2 cellular contexts compared by ENCODE assay signal in genomic region chr4:74433043-74433442, GRCh38.
TF ChIP-seq lines count a peak whose summit lies in the region.

No MANE protein-coding gene starts in this region.

TF ChIP-seq in IMR-90, 13 proteins besides CTCF, POLR2A, EP300 and RAD21:
- TF ChIP-seq MXI1 (IDR thresholded peaks at IDR 0.05; ENCODE audit: borderline replicate concordance, low read depth, low read length): no peak
- no peak for TF ChIP-seq SMC3 (IDR thresholded peaks at IDR 0.05; ENCODE audit: low read depth, low read length)
- no peak for TF ChIP-seq BHLHE40 (IDR thresholded peaks at IDR 0.05; ENCODE audit: low read depth, low read length)
- TF ChIP-seq ELK1 (IDR thresholded peaks at IDR 0.05; ENCODE audit: borderline replicate concordance, low read depth, low read length): no peak
- TF ChIP-seq CEBPB (IDR thresholded peaks at IDR 0.05; ENCODE audit: low read depth, low read length): no peak
- TF ChIP-seq FOS (IDR thresholded peaks at IDR 0.05; ENCODE audit: low read depth, low read length): no peak
- TF ChIP-seq MAZ (IDR thresholded peaks at IDR 0.05; ENCODE audit: borderline replicate concordance, low read depth, low read length): no peak
- no peak for TF ChIP-seq NFE2L2 (IDR thresholded peaks at IDR 0.05; ENCODE audit: low read depth, low read length)
- TF ChIP-seq RCOR1 (IDR thresholded peaks at IDR 0.05; ENCODE audit: insufficient replicate concordance, low read length): no peak
- TF ChIP-seq, protein P1, sequence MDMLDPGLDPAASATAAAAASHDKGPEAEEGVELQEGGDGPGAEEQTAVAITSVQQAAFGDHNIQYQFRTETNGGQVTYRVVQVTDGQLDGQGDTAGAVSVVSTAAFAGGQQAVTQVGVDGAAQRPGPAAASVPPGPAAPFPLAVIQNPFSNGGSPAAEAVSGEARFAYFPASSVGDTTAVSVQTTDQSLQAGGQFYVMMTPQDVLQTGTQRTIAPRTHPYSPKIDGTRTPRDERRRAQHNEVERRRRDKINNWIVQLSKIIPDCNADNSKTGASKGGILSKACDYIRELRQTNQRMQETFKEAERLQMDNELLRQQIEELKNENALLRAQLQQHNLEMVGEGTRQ (IDR thresholded peaks at IDR 0.05; ENCODE audit: low read depth, low read length): no peak
- no peak for TF ChIP-seq MAFK (IDR thresholded peaks at IDR 0.05; ENCODE audit: low read depth, low read length)
- TF ChIP-seq CHD1 (IDR thresholded peaks at IDR 0.05; ENCODE audit: low read depth, low read length): no peak
- TF ChIP-seq RFX5 (IDR thresholded peaks at IDR 0.05; ENCODE audit: low read depth, low read length): no peak
TF ChIP-seq in IMR-90: peak in this region for 0.

TF ChIP-seq in WTC11, 78 proteins besides CTCF, POLR2A, EP300 and RAD21:
- TF ChIP-seq, protein P2, sequence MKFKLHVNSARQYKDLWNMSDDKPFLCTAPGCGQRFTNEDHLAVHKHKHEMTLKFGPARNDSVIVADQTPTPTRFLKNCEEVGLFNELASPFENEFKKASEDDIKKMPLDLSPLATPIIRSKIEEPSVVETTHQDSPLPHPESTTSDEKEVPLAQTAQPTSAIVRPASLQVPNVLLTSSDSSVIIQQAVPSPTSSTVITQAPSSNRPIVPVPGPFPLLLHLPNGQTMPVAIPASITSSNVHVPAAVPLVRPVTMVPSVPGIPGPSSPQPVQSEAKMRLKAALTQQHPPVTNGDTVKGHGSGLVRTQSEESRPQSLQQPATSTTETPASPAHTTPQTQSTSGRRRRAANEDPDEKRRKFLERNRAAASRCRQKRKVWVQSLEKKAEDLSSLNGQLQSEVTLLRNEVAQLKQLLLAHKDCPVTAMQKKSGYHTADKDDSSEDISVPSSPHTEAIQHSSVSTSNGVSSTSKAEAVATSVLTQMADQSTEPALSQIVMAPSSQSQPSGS (CRISPR knock-in tag; IDR thresholded peaks at IDR 0.05; ENCODE audit: borderline replicate concordance, low read depth): no peak
- TF ChIP-seq RORB (CRISPR knock-in tag; IDR thresholded peaks at IDR 0.05) (no peak), ZNF263 (CRISPR knock-in tag; IDR thresholded peaks at IDR 0.05; ENCODE audit: low read depth) (no peak), SMAD4 (CRISPR knock-in tag; IDR thresholded peaks at IDR 0.05) (no peak), ETV6 (CRISPR knock-in tag; IDR thresholded peaks at IDR 0.05) (no peak), ZBTB21 (CRISPR knock-in tag; IDR thresholded peaks at IDR 0.05; ENCODE audit: borderline replicate concordance) (no peak), ZNF121 (CRISPR knock-in tag; IDR thresholded peaks at IDR 0.05) (no peak), SOX15 (CRISPR knock-in tag; IDR thresholded peaks at IDR 0.05) (no peak), FOXP1 (CRISPR knock-in tag; IDR thresholded peaks at IDR 0.05; ENCODE audit: borderline replicate concordance) (no peak), ZNF423 (CRISPR knock-in tag; IDR thresholded peaks at IDR 0.05) (no peak), CREM (CRISPR knock-in tag; IDR thresholded peaks at IDR 0.05) (no peak), KAT7 (CRISPR knock-in tag; IDR thresholded peaks at IDR 0.05; ENCODE audit: borderline replicate concordance) (no peak), NFE2L1 (CRISPR knock-in tag; IDR thresholded peaks at IDR 0.05) (no peak), ATF6 (CRISPR knock-in tag; IDR thresholded peaks at IDR 0.05) (no peak), NR1H2 (CRISPR knock-in tag; IDR thresholded peaks at IDR 0.05) (no peak)
- TF ChIP-seq, protein P3, sequence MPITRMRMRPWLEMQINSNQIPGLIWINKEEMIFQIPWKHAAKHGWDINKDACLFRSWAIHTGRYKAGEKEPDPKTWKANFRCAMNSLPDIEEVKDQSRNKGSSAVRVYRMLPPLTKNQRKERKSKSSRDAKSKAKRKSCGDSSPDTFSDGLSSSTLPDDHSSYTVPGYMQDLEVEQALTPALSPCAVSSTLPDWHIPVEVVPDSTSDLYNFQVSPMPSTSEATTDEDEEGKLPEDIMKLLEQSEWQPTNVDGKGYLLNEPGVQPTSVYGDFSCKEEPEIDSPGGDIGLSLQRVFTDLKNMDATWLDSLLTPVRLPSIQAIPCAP (CRISPR knock-in tag; IDR thresholded peaks at IDR 0.05): no peak
- TF ChIP-seq, protein P4, sequence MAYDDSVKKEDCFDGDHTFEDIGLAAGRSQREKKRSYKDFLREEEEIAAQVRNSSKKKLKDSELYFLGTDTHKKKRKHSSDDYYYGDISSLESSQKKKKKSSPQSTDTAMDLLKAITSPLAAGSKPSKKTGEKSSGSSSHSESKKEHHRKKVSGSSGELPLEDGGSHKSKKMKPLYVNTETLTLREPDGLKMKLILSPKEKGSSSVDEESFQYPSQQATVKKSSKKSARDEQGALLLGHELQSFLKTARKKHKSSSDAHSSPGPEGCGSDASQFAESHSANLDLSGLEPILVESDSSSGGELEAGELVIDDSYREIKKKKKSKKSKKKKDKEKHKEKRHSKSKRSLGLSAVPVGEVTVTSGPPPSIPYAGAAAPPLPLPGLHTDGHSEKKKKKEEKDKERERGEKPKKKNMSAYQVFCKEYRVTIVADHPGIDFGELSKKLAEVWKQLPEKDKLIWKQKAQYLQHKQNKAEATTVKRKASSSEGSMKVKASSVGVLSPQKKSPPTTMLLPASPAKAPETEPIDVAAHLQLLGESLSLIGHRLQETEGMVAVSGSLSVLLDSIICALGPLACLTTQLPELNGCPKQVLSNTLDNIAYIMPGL (CRISPR knock-in tag; IDR thresholded peaks at IDR 0.05): no peak
- TF ChIP-seq, protein P5, sequence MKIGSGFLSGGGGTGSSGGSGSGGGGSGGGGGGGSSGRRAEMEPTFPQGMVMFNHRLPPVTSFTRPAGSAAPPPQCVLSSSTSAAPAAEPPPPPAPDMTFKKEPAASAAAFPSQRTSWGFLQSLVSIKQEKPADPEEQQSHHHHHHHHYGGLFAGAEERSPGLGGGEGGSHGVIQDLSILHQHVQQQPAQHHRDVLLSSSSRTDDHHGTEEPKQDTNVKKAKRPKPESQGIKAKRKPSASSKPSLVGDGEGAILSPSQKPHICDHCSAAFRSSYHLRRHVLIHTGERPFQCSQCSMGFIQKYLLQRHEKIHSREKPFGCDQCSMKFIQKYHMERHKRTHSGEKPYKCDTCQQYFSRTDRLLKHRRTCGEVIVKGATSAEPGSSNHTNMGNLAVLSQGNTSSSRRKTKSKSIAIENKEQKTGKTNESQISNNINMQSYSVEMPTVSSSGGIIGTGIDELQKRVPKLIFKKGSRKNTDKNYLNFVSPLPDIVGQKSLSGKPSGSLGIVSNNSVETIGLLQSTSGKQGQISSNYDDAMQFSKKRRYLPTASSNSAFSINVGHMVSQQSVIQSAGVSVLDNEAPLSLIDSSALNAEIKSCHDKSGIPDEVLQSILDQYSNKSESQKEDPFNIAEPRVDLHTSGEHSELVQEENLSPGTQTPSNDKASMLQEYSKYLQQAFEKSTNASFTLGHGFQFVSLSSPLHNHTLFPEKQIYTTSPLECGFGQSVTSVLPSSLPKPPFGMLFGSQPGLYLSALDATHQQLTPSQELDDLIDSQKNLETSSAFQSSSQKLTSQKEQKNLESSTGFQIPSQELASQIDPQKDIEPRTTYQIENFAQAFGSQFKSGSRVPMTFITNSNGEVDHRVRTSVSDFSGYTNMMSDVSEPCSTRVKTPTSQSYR (CRISPR knock-in tag; IDR thresholded peaks at IDR 0.05): no peak
- TF ChIP-seq, protein P6, sequence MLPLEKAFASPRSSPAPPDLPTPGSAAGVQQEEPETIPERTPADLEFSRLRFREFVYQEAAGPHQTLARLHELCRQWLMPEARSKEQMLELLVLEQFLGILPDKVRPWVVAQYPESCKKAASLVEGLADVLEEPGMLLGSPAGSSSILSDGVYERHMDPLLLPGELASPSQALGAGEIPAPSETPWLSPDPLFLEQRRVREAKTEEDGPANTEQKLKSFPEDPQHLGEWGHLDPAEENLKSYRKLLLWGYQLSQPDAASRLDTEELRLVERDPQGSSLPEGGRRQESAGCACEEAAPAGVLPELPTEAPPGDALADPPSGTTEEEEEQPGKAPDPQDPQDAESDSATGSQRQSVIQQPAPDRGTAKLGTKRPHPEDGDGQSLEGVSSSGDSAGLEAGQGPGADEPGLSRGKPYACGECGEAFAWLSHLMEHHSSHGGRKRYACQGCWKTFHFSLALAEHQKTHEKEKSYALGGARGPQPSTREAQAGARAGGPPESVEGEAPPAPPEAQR (CRISPR knock-in tag; IDR thresholded peaks at IDR 0.05): no peak
